18 cellular contexts compared by ENCODE assay signal in genomic region chr17:32277284-32277683, GRCh38. TPM values are rescaled to one million over a fixed set of nuclear protein-coding genes. Genes with fewer than 3 reads are reported as not detected.
DNase-seq lines count a peak whose midpoint lies in the region; ATAC-seq and TF ChIP-seq lines count a peak whose summit lies in the region.
"Had no signal": no experiment of that assay in that cellular context is flagged by ENCODE, and none has a peak within 500 bp of the region (broad histone marks: within the 10 kb centered on the region; RNA-seq: fewer than 3 reads in every experiment).

No MANE protein-coding gene starts in this region.

- H3K27ac Mint-ChIP-seq in CD4-positive, alpha-beta T cell, result no peak overlapping the region

- peak; percentile 40 for ATAC-seq in foreskin keratinocyte
- ATAC-seq in GM21529 (IDR thresholded peaks at IDR 0.05; ENCODE audit: unreplicated experiment), result no peak
- no peak for ATAC-seq in CD4-positive, alpha-beta T cell (ENCODE audit: poor library complexity)
- ATAC-seq: upper lobe of right lung had no signal

- TF ChIP-seq POLR2A in adrenal gland (IDR thresholded peaks at IDR 0.05) (no peak), testis (IDR thresholded peaks at IDR 0.05) (no peak)

- H3K27me3 Mint-ChIP-seq in CD4-positive, alpha-beta T cell, result peaks cover 24% of the 10 kb centered on the region

- H3K27me3 ChIP-seq in cardiac muscle cell, result no peaks in the 10 kb centered on the region
- H3K27me3 ChIP-seq in left ventricle myocardium inferior (ENCODE audit: low read depth), result peaks cover 46% of the 10 kb centered on the region
- no peaks in the 10 kb centered on the region for H3K27me3 ChIP-seq in adrenal gland
- peaks cover 18% of the 10 kb centered on the region for H3K27me3 ChIP-seq in foreskin keratinocyte
- H3K27me3 ChIP-seq in testis, result no peaks in the 10 kb centered on the region
- no peaks in the 10 kb centered on the region for H3K27me3 ChIP-seq in CD4-positive, alpha-beta T cell (ENCODE audit: control insufficient read depth, insufficient read depth, low read length)
- H3K27me3 ChIP-seq: breast epithelium had no signal

- H3K4me1 ChIP-seq in cardiac muscle cell (ENCODE audit: low read depth), result no peaks in the 10 kb centered on the region
- H3K4me1 ChIP-seq in left ventricle myocardium inferior, result peaks cover 10% of the 10 kb centered on the region
- peaks cover 3 to 21% of the 10 kb centered on the region in 2 donors for H3K4me1 ChIP-seq in adrenal gland (replicated peaks in 1 of 2)
- H3K4me1 ChIP-seq in foreskin keratinocyte, result no peaks in the 10 kb centered on the region
- no peaks in the 10 kb centered on the region for H3K4me1 ChIP-seq in testis
- H3K4me1 ChIP-seq: breast epithelium, upper lobe of right lung had no signal

- H3K4me1 Mint-ChIP-seq in CD4-positive, alpha-beta T cell (ENCODE audit: low read depth), result no peaks in the 10 kb centered on the region

- TF ChIP-seq CTCF in cardiac muscle cell (IDR thresholded peaks at IDR 0.05; ENCODE audit: low read depth, low read length), result no peak
- TF ChIP-seq CTCF in left ventricle myocardium inferior (IDR thresholded peaks at IDR 0.05; ENCODE audit: borderline replicate concordance), result no peak
- TF ChIP-seq CTCF in adrenal gland (IDR thresholded peaks at IDR 0.05), result no peak
- TF ChIP-seq CTCF in foreskin keratinocyte (conservative IDR thresholded peaks at IDR 0.05), result no peak
- TF ChIP-seq CTCF in testis (IDR thresholded peaks at IDR 0.05), result no peak
- no peak for TF ChIP-seq CTCF in CD4-positive, alpha-beta T cell (IDR thresholded peaks at IDR 0.05)

- CTCF ChIA-PET in CD4-positive, alpha-beta T cell (lab: Charles Lee), result no interaction called here

- H3K27ac ChIP-seq in cardiac muscle cell (no peak overlapping the region), left ventricle myocardium inferior (replicated peaks) (no peak overlapping the region), adrenal gland (peak overlapping the region in 2 of 5 donors; percentile 25 to 28), foreskin keratinocyte (no peak overlapping the region), testis (no peak overlapping the region)
- H3K27ac ChIP-seq in CD4-positive, alpha-beta T cell (ENCODE audit: low read depth, low read length), result no peak overlapping the region
- H3K27ac ChIP-seq: breast epithelium, upper lobe of right lung had no signal

- 62 to 77% (median 65%) methylated on average over 3 to 6 of the region's 6 CpGs for WGBS in adrenal gland, 4 donors
- 54 to 63% methylated on average over 3 to 4 of the region's 6 CpGs for WGBS in testis, 2 donors

- no peak overlapping the region for H3K4me3 ChIP-seq in cardiac muscle cell
- no peak overlapping the region for H3K4me3 ChIP-seq in left ventricle myocardium inferior
- no peak overlapping the region for H3K4me3 ChIP-seq in adrenal gland
- H3K4me3 ChIP-seq in testis, result no peak overlapping the region
- H3K4me3 ChIP-seq: breast epithelium, upper lobe of right lung had no signal

- intact Hi-C loops in left ventricle myocardium inferior (cut with micrococcal nuclease), result no loop called here
- intact Hi-C loops in adrenal gland (cut with DNase I), result no loop called here
- intact Hi-C loops in testis (cut with DNase I; ENCODE audit: low total_unique reads), result no loop called here
- intact Hi-C loops in CD4-positive, alpha-beta T cell (cut with DNase I, micrococcal nuclease), result no loop called here

- POLR2A ChIA-PET in CD4-positive, alpha-beta T cell (lab: Charles Lee), result no interaction called here

- H3K36me3 ChIP-seq in cardiac muscle cell (no peaks in the 10 kb centered on the region), left ventricle myocardium inferior (no peaks in the 10 kb centered on the region), adrenal gland (replicated peaks in 1 of 2) (no peaks in the 10 kb centered on the region), testis (ENCODE audit: low read depth, missing control alignments) (no peaks in the 10 kb centered on the region)
- H3K36me3 ChIP-seq: breast epithelium, upper lobe of right lung had no signal

- H3K9me3 ChIP-seq in cardiac muscle cell (ENCODE audit: low read depth), result no peaks in the 10 kb centered on the region
- no peaks in the 10 kb centered on the region for H3K9me3 ChIP-seq in left ventricle myocardium inferior (replicated peaks)
- H3K9me3 ChIP-seq in adrenal gland (replicated peaks in 1 of 3), result no peaks in the 10 kb centered on the region
- H3K9me3 ChIP-seq in testis, result no peaks in the 10 kb centered on the region
- no peaks in the 10 kb centered on the region for H3K9me3 ChIP-seq in CD4-positive, alpha-beta T cell (ENCODE audit: control insufficient read depth, low read length)
- H3K9me3 ChIP-seq: breast epithelium, upper lobe of right lung had no signal

- no peak overlapping the region for H3K4me3 Mint-ChIP-seq in CD4-positive, alpha-beta T cell
- H3K4me3 Mint-ChIP-seq: neural crest cell had no signal

- H3K9me3 Mint-ChIP-seq in CD4-positive, alpha-beta T cell, result no peaks in the 10 kb centered on the region
- H3K9me3 Mint-ChIP-seq: neural crest cell had no signal

- DNase-seq in cardiac muscle cell (ENCODE audit: low read depth in 1 of 2, low spot score in 1 of 2) (peak; percentile 52 to 62), left ventricle myocardium inferior (no peak), adrenal gland (peak in 6 of 7 donors; percentile 57 to 76 (median 68)), foreskin keratinocyte (no peak), testis (peak; percentile 38), dedifferentiated amniotic fluid mesenchymal stem cell (ENCODE audit: extremely low spot score) (no peak)
- no peak for DNase-seq in CD4-positive, alpha-beta T cell
- DNase-seq: ACHN; activated T-cell treated with anti-CD3 and anti-CD28 coated beads, Interleukin-2, amount 50 U/mL, for 48 hours; DMS79; erythroblast; NCI-H510A; SHP77 treated with DMSO at 0.1 percent for 48 hours; upper lobe of right lung had no signal

- H3K36me3 Mint-ChIP-seq in CD4-positive, alpha-beta T cell (ENCODE audit: low read depth), result no peaks in the 10 kb centered on the region

RNA-seq across cellular contexts. Expression of gene RHBDL3, which starts 11.7 kb away (rescaled TPM):
- 0.04 and 0.09 TPM in 2 replicates for total RNA-seq in cardiac muscle cell
- polyA plus RNA-seq in cardiac muscle cell, result 0.07 TPM in 1 of 2 replicates, not detected in the other
- total RNA-seq in left ventricle myocardium inferior, result 4.7 TPM
- 10 to 100 TPM in 1 of 8 donors, 1 to 10 TPM in 7; 1.7 to 10.2 (median 5.1) TPM for total RNA-seq in adrenal gland
- 1 to 10 TPM; 4.9 to 9.3 (median 5.3) TPM for polyA plus RNA-seq in adrenal gland
- total RNA-seq in foreskin keratinocyte, result 0.03 TPM in 1 of 2 replicates, not detected in the other
- 0.02 TPM in 1 of 2 replicates, not detected in the other for polyA plus RNA-seq in foreskin keratinocyte
- 1 to 10 TPM; 4.1 to 4.5 TPM for total RNA-seq in testis
- 3.5 TPM for polyA plus RNA-seq in testis (ENCODE audit: insufficient read depth, low read depth, low replicate concordance)
- total RNA-seq in CD4-positive, alpha-beta T cell, result under 1 TPM in 1 of 2 experiments, not detected in 1; 0.08 TPM
- total RNA-seq: kidney epithelial cell had no signal

Comparison
In these comparisons a context has a peak if more than half of its experiments do, and no peak if none do; other contexts are left out.
1. DNase-seq: peak in cardiac muscle cell (2 of 2), adrenal gland (6 of 7) and testis (single experiment); none in left ventricle myocardium inferior (single experiment), foreskin keratinocyte (0 of 2), CD4-positive, alpha-beta T cell (0 of 10) and dedifferentiated amniotic fluid mesenchymal stem cell (single experiment).